In the genomic region with DNA sequence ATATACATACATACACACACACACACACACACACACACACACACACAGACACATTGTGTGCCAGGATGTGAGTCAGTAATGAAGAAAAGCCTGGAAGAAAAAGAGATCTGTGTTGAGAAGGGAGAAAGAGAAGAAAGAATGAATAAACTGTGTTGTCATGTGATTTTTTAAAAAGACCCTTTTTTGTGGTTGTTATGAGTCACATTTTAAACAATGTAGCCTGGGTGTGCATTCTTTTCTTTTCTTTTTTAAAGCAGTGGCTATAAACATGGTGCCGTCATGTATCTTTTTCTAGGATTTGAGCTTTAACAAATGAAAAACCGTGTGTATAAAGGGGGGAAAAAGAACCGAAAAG, we compare ENCODE assay signal across 10 cellular contexts.
DNase-seq lines count a peak whose midpoint lies in the region; ATAC-seq, FAIRE-seq and TF ChIP-seq lines count a peak whose summit lies in the region.
"Had no signal": no experiment of that assay in that cellular context is flagged by ENCODE, and none has a peak within 500 bp of the region (broad histone marks: within the 10 kb centered on the region; RNA-seq: fewer than 3 reads in every experiment).

No MANE protein-coding gene starts in this region.

- no peaks in the 10 kb centered on the region for H3K27me3 ChIP-seq in breast epithelium

- no peak overlapping the region for H3K4me3 Mint-ChIP-seq in MCF 10A (ENCODE audit: unreplicated experiment)
- no peak overlapping the region for H3K4me3 Mint-ChIP-seq in activated T-helper 17 cell treated with anti-CD3 and anti-CD28 coated beads, Interleukin-2, amount 50 U/mL, for 72 hours

- TF ChIP-seq CTCF in MCF 10A (IDR thresholded peaks at IDR 0.05; ENCODE audit: unreplicated experiment) (no peak), breast epithelium (IDR thresholded peaks at IDR 0.05) (no peak)

- no peaks in the 10 kb centered on the region for H3K36me3 ChIP-seq in breast epithelium

- TF ChIP-seq POLR2A in breast epithelium (IDR thresholded peaks at IDR 0.05): no peak

- no peaks in the 10 kb centered on the region for H3K9me3 Mint-ChIP-seq in MCF 10A (ENCODE audit: unreplicated experiment)
- H3K9me3 Mint-ChIP-seq in activated T-helper 17 cell treated with anti-CD3 and anti-CD28 coated beads, Interleukin-2, amount 50 U/mL, for 72 hours: no peaks in the 10 kb centered on the region

- peaks cover 7% of the 10 kb centered on the region for H3K36me3 Mint-ChIP-seq in MCF 10A (ENCODE audit: insufficient read depth, unreplicated experiment)
- no peaks in the 10 kb centered on the region for H3K36me3 Mint-ChIP-seq in activated T-helper 17 cell treated with anti-CD3 and anti-CD28 coated beads, Interleukin-2, amount 50 U/mL, for 72 hours (ENCODE audit: low read depth)

- CTCF ChIA-PET in MCF 10A (lab: Yijun Ruan, JAX): interaction anchor here (0.5 to 1.1 kb wide), 4 partner anchors 9 to 179 kb away, joined by 3 read pairs; no protein-coding TSS in a partner anchor

- H3K9me3 ChIP-seq in breast epithelium: no peaks in the 10 kb centered on the region

- H3K27ac Mint-ChIP-seq in MCF 10A (ENCODE audit: low read depth, unreplicated experiment): peak overlapping the region; percentile 53
- no peak overlapping the region for H3K27ac Mint-ChIP-seq in activated T-helper 17 cell treated with anti-CD3 and anti-CD28 coated beads, Interleukin-2, amount 50 U/mL, for 72 hours

- no peak for FAIRE-seq in GM19239 (lab: Jason Lieb, UNC)
- FAIRE-seq: HTR-8/SVneo had no signal

- H3K27me3 Mint-ChIP-seq in MCF 10A (ENCODE audit: insufficient read depth, unreplicated experiment): no peaks in the 10 kb centered on the region
- peaks cover 46% of the 10 kb centered on the region for H3K27me3 Mint-ChIP-seq in activated T-helper 17 cell treated with anti-CD3 and anti-CD28 coated beads, Interleukin-2, amount 50 U/mL, for 72 hours

- no peak for ATAC-seq in GM18909 (IDR thresholded peaks at IDR 0.05; ENCODE audit: poor library complexity, unreplicated experiment)
- ATAC-seq in activated T-helper 17 cell treated with anti-CD3 and anti-CD28 coated beads, Interleukin-2, amount 50 U/mL, for 72 hours (replicated peaks): no peak
- ATAC-seq in GM21515 (IDR thresholded peaks at IDR 0.05; ENCODE audit: unreplicated experiment): no peak
- ATAC-seq: left lobe of liver had no signal

- peaks cover 19% of the 10 kb centered on the region for H3K4me1 Mint-ChIP-seq in MCF 10A (ENCODE audit: insufficient read depth, unreplicated experiment)
- no peaks in the 10 kb centered on the region for H3K4me1 Mint-ChIP-seq in activated T-helper 17 cell treated with anti-CD3 and anti-CD28 coated beads, Interleukin-2, amount 50 U/mL, for 72 hours

- H3K4me1 ChIP-seq in breast epithelium: no peaks in the 10 kb centered on the region

- H3K27ac ChIP-seq in breast epithelium: no peak overlapping the region

- no TSS peak for BruUV-seq in MCF 10A (replicated peaks; lab: Mats Ljungman, UMichigan)

- POLR2A ChIA-PET in MCF 10A (lab: Yijun Ruan, JAX): interaction anchor here (1.2 kb wide), 1 partner anchor 87 kb away, joined by 3 read pairs; a partner anchor contains a TSS

- DNase-seq in MCF 10A (ENCODE audit: unreplicated experiment) (peak; percentile 65), breast epithelium (ENCODE audit: low spot score in 2 of 2) (no peak), dermis blood vessel endothelial cell (peak; percentile 79), lung microvascular endothelial cell (ENCODE audit: low read depth in 2 of 2) (peak; percentile 54 to 91), GM19239 (ENCODE audit: insufficient read length, low spot score) (no peak)

- no peak overlapping the region for H3K4me3 ChIP-seq in breast epithelium

- intact Hi-C loops in MCF 10A (cut with micrococcal nuclease) (loop anchor here (5.0 kb wide), 2 partner anchors 87 to 118 kb away; a partner anchor contains a TSS), breast epithelium (cut with DNase I; ENCODE audit: low total_unique reads) (no loop called here)

Comparison
In these comparisons a context has a peak if more than half of its experiments do, and no peak if none do; other contexts are left out.
1. DNase-seq: peak in MCF 10A (single experiment), dermis blood vessel endothelial cell (single experiment) and lung microvascular endothelial cell (2 of 2); none in breast epithelium (0 of 2) and GM19239 (single experiment).